In genomic region chr3:141875893-141876380, GRCh38 we compare ENCODE assay signal across 8 cellular contexts. TPM values are rescaled to one million over a fixed set of nuclear protein-coding genes. Genes with fewer than 3 reads are reported as not detected.
DNase-seq lines count a peak whose midpoint lies in the region; ATAC-seq and TF ChIP-seq lines count a peak whose summit lies in the region.

No MANE protein-coding gene starts in this region.

- no peaks in the 10 kb centered on the region; the same call in 1 of the 2 replicates for H3K27me3 ChIP-seq in H7 (ENCODE audit: control insufficient read depth, insufficient read depth, low read length)
- no peaks in the 10 kb centered on the region for H3K27me3 ChIP-seq in WERI-Rb-1 (ENCODE audit: insufficient read depth, low read depth, severe bottlenecking)
- no peaks in the 10 kb centered on the region for H3K27me3 ChIP-seq in lung (ENCODE audit: control insufficient read depth, insufficient read depth)

- TF ChIP-seq CTCF in WERI-Rb-1 (IDR thresholded peaks at IDR 0.05; ENCODE audit: low read depth, low read length): no peak
- TF ChIP-seq CTCF in lung (IDR thresholded peaks at IDR 0.05; ENCODE audit: control extremely low read depth, extremely low read depth): no peak

- peak overlapping the region; percentile 94 for H3K27ac ChIP-seq in WERI-Rb-1
- peak overlapping the region; percentile 99 for H3K27ac ChIP-seq in lung (ENCODE audit: low read depth in 1 of 2, low read length in 1 of 2)

- DNase-seq in NCI-H524 (lab: John Stamatoyannopoulos, UW): peak; percentile 76 to 77
- no peak for DNase-seq in NCI-H524 treated with DMSO at 0.1 percent for 48 hours (lab: John Stamatoyannopoulos, UW)
- peak; percentile 36 for DNase-seq in H7
- peak; percentile 82 for DNase-seq in M059J (ENCODE audit: low read depth)
- peak; percentile 81 for DNase-seq in WERI-Rb-1
- DNase-seq in dermis microvascular lymphatic vessel endothelial cell (ENCODE audit: low read depth in 2 of 2): peak; percentile 18 to 55
- peak; percentile 58 for DNase-seq in lung (ENCODE audit: low spot score)
- DNase-seq in stimulated activated naive B cell treated with anti-CD40 and anti-IgM and Interleukin-4, amounts not matched to agents 10 μg/mL and 1 μg/mL and 100 μg/mL, for 72 hours: no peak

- H3K4me3 ChIP-seq in H7 (ENCODE audit: insufficient read depth, low read depth, low read length) (peak overlapping the region; percentile 90), WERI-Rb-1 (ENCODE audit: low read depth, low read length) (peak overlapping the region; percentile 92), lung (peak overlapping the region; percentile 56)

- no peaks in the 10 kb centered on the region for H3K27me3 Mint-ChIP-seq in stimulated activated naive B cell treated with anti-CD40 and anti-IgM and Interleukin-4, amounts not matched to agents 10 μg/mL and 1 μg/mL and 100 μg/mL, for 72 hours

- H3K4me1 ChIP-seq in lung (ENCODE audit: control insufficient read depth in 2 of 2, insufficient read depth in 2 of 2, low read length in 2 of 2): peaks cover 2 to 6% of the 10 kb centered on the region in 2 donors

- H3K36me3 Mint-ChIP-seq in stimulated activated naive B cell treated with anti-CD40 and anti-IgM and Interleukin-4, amounts not matched to agents 10 μg/mL and 1 μg/mL and 100 μg/mL, for 72 hours: peaks cover 7 to 10% of the 10 kb centered on the region in 2 donors

- no peaks in the 10 kb centered on the region; the same call in 1 of the 2 replicates for H3K36me3 ChIP-seq in H7 (replicated peaks; ENCODE audit: control insufficient read depth, insufficient read depth, low read length)
- peaks cover 3% of the 10 kb centered on the region; the same call in 1 of the 2 replicates for H3K36me3 ChIP-seq in WERI-Rb-1
- no peaks in the 10 kb centered on the region for H3K36me3 ChIP-seq in lung (ENCODE audit: control insufficient read depth in 2 of 2, insufficient read depth in 2 of 2, low read length in 2 of 2)

- H3K4me3 Mint-ChIP-seq in stimulated activated naive B cell treated with anti-CD40 and anti-IgM and Interleukin-4, amounts not matched to agents 10 μg/mL and 1 μg/mL and 100 μg/mL, for 72 hours: peak overlapping the region; percentile 89 to 96

- no peaks in the 10 kb centered on the region for H3K9me3 Mint-ChIP-seq in stimulated activated naive B cell treated with anti-CD40 and anti-IgM and Interleukin-4, amounts not matched to agents 10 μg/mL and 1 μg/mL and 100 μg/mL, for 72 hours

- peak; percentile 60 for ATAC-seq in lung (ENCODE audit: insufficient read depth, low FRiP score)
- ATAC-seq in stimulated activated naive B cell treated with anti-CD40 and anti-IgM and Interleukin-4, amounts not matched to agents 10 μg/mL and 1 μg/mL and 100 μg/mL, for 72 hours (replicated peaks): peak; percentile 75 to 76

- H3K4me1 Mint-ChIP-seq in stimulated activated naive B cell treated with anti-CD40 and anti-IgM and Interleukin-4, amounts not matched to agents 10 μg/mL and 1 μg/mL and 100 μg/mL, for 72 hours: peaks cover 10 to 18% of the 10 kb centered on the region in 2 donors

- WGBS in lung, 2 donors: 0 to 1% methylated on average over 42 of the region's 42 CpGs

- peak overlapping the region; percentile 98 for H3K27ac Mint-ChIP-seq in stimulated activated naive B cell treated with anti-CD40 and anti-IgM and Interleukin-4, amounts not matched to agents 10 μg/mL and 1 μg/mL and 100 μg/mL, for 72 hours

- H3K9me3 ChIP-seq in WERI-Rb-1 (ENCODE audit: severe bottlenecking): no peaks in the 10 kb centered on the region
- H3K9me3 ChIP-seq in lung (ENCODE audit: control insufficient read depth in 2 of 2, insufficient read depth in 1 of 2, low read length in 1 of 2): no peaks in the 10 kb centered on the region

RNA-seq across cellular contexts. Expression of gene ATP1B3, which starts 0.5 kb away (rescaled TPM):
- 78.6 and 100 TPM in 2 replicates for total RNA-seq in H7 (2014; rRNA removed; shearing (Covaris generic))
- total RNA-seq in M059J (2014; rRNA removed; shearing (Covaris generic)): 141 and 205 TPM in 2 replicates
- total RNA-seq in dermis microvascular lymphatic vessel endothelial cell (80.7 and 97.2 TPM in 2 replicates), lung (100 to 1,000 TPM in 1 of 2 donors, 10 to 100 TPM in 1; 33.4 to 124 TPM)
- 100 to 1,000 TPM; 133 to 160 TPM for polyA plus RNA-seq in lung

Comparison
In these comparisons a context has a peak if more than half of its experiments do, and no peak if none do; other contexts are left out.
1. DNase-seq: peak in NCI-H524 (2 of 2), H7 (single experiment), M059J (single experiment), WERI-Rb-1 (single experiment), dermis microvascular lymphatic vessel endothelial cell (2 of 2) and lung (single experiment); none in NCI-H524 treated with DMSO at 0.1 percent for 48 hours (single experiment) and stimulated activated naive B cell treated with anti-CD40 and anti-IgM and Interleukin-4, amounts not matched to agents 10 μg/mL and 1 μg/mL and 100 μg/mL, for 72 hours (single experiment).
2. Peak in every context shown above with its lines, with median percentiles within 50 percentile points of each other: H3K4me3 ChIP-seq.